1 cellular context compared by ENCODE assay signal in genomic region chr6:16286151-16286522, GRCh38.
TF ChIP-seq lines count a peak whose summit lies in the region.

No MANE protein-coding gene starts in this region.

TF ChIP-seq in HepG2, 621 proteins besides CTCF, POLR2A, EP300 and RAD21 (continued from another document and continues in another):
- TF ChIP-seq, protein P1, sequence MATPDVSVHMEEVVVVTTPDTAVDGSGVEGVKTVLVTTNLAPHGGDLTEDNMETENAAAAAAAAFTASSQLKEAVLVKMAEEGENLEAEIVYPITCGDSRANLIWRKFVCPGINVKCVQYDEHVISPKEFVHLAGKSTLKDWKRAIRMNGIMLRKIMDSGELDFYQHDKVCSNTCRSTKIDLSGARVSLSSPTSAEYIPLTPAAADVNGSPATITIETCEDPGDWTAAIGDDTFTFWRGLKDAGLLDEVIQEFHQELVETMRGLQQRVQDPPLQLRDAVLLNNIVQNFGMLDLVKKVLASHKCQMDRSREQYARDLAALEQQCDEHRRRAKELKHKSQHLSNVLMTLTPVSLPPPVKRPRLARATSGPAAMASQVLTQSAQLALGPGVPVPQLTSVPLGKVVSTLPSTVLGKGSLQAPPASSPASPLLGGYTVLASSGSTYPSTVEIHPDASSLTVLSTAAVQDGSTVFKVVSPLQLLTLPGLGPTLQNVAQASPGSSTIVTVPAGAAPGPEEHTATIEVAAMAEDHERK (CRISPR knock-in tag; IDR thresholded peaks at IDR 0.05; ENCODE audit: low read depth) = no peak
- TF ChIP-seq, protein P2, sequence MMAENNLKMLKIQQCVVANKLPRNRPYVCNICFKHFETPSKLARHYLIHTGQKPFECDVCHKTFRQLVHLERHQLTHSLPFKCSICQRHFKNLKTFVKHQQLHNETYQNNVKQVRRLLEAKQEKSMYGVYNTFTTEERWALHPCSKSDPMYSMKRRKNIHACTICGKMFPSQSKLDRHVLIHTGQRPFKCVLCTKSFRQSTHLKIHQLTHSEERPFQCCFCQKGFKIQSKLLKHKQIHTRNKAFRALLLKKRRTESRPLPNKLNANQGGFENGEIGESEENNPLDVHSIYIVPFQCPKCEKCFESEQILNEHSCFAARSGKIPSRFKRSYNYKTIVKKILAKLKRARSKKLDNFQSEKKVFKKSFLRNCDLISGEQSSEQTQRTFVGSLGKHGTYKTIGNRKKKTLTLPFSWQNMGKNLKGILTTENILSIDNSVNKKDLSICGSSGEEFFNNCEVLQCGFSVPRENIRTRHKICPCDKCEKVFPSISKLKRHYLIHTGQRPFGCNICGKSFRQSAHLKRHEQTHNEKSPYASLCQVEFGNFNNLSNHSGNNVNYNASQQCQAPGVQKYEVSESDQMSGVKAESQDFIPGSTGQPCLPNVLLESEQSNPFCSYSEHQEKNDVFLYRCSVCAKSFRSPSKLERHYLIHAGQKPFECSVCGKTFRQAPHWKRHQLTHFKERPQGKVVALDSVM (CRISPR knock-in tag; IDR thresholded peaks at IDR 0.05) = no peak
- no peak for TF ChIP-seq ZNF343 (CRISPR knock-in tag; IDR thresholded peaks at IDR 0.05)
- 0 out of 2 replicates have a peak, but pooled peaks have one; percentile 24 for TF ChIP-seq FOXO1 (CRISPR knock-in tag; IDR thresholded peaks at IDR 0.05)
- no peak for TF ChIP-seq ZNF878 (CRISPR knock-in tag; IDR thresholded peaks at IDR 0.05)
- no peak for TF ChIP-seq ZNF256 (CRISPR knock-in tag; conservative IDR thresholded peaks at IDR 0.05)
- peak; percentile 25; the same call in 1 of the 2 replicates for TF ChIP-seq ZBTB25 (CRISPR knock-in tag; IDR thresholded peaks at IDR 0.05)
- TF ChIP-seq ELF1 (CRISPR knock-in tag; IDR thresholded peaks at IDR 0.05) = peak; percentile 25; the same call in 1 of the 2 replicates
- no peak for TF ChIP-seq HNRNPH1 (optimal IDR thresholded peaks at IDR 0.05; ENCODE audit: low read depth, low read length)
- TF ChIP-seq RFX3 (CRISPR knock-in tag; IDR thresholded peaks at IDR 0.05) = no peak
- no peak for TF ChIP-seq TSC22D2 (CRISPR knock-in tag; IDR thresholded peaks at IDR 0.05; ENCODE audit: borderline replicate concordance)
- 0 out of 2 replicates have a peak, but pooled peaks have one; percentile 32 for TF ChIP-seq POGZ (CRISPR knock-in tag; IDR thresholded peaks at IDR 0.05)
- TF ChIP-seq, protein P3, sequence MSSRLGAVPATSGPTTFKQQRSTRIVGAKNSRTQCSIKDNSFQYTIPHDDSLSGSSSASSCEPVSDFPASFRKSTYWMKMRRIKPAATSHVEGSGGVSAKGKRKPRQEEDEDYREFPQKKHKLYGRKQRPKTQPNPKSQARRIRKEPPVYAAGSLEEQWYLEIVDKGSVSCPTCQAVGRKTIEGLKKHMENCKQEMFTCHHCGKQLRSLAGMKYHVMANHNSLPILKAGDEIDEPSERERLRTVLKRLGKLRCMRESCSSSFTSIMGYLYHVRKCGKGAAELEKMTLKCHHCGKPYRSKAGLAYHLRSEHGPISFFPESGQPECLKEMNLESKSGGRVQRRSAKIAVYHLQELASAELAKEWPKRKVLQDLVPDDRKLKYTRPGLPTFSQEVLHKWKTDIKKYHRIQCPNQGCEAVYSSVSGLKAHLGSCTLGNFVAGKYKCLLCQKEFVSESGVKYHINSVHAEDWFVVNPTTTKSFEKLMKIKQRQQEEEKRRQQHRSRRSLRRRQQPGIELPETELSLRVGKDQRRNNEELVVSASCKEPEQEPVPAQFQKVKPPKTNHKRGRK (CRISPR knock-in tag; IDR thresholded peaks at IDR 0.05) = 0 out of 2 replicates have a peak, but pooled peaks have one; percentile 39
- no peak for TF ChIP-seq ZNF549 (CRISPR knock-in tag; IDR thresholded peaks at IDR 0.05)
- TF ChIP-seq ZNF3 (CRISPR knock-in tag; IDR thresholded peaks at IDR 0.05) = no peak
- no peak for TF ChIP-seq ZFP90 (CRISPR knock-in tag; IDR thresholded peaks at IDR 0.05; ENCODE audit: borderline replicate concordance)
- no peak for TF ChIP-seq SETDB1 (CRISPR knock-in tag; IDR thresholded peaks at IDR 0.05; ENCODE audit: borderline replicate concordance)
- TF ChIP-seq, protein P4, sequence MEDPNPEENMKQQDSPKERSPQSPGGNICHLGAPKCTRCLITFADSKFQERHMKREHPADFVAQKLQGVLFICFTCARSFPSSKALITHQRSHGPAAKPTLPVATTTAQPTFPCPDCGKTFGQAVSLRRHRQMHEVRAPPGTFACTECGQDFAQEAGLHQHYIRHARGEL (CRISPR knock-in tag; IDR thresholded peaks at IDR 0.05) = no peak
- TF ChIP-seq, protein P5, sequence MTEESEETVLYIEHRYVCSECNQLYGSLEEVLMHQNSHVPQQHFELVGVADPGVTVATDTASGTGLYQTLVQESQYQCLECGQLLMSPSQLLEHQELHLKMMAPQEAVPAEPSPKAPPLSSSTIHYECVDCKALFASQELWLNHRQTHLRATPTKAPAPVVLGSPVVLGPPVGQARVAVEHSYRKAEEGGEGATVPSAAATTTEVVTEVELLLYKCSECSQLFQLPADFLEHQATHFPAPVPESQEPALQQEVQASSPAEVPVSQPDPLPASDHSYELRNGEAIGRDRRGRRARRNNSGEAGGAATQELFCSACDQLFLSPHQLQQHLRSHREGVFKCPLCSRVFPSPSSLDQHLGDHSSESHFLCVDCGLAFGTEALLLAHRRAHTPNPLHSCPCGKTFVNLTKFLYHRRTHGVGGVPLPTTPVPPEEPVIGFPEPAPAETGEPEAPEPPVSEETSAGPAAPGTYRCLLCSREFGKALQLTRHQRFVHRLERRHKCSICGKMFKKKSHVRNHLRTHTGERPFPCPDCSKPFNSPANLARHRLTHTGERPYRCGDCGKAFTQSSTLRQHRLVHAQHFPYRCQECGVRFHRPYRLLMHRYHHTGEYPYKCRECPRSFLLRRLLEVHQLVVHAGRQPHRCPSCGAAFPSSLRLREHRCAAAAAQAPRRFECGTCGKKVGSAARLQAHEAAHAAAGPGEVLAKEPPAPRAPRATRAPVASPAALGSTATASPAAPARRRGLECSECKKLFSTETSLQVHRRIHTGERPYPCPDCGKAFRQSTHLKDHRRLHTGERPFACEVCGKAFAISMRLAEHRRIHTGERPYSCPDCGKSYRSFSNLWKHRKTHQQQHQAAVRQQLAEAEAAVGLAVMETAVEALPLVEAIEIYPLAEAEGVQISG (CRISPR knock-in tag; IDR thresholded peaks at IDR 0.05) = peak; percentile 44; the same call in 1 of the 2 replicates
- TF ChIP-seq SMYD3 (CRISPR knock-in tag; IDR thresholded peaks at IDR 0.05) = no peak
- TF ChIP-seq ZFP91 (CRISPR knock-in tag; IDR thresholded peaks at IDR 0.05; ENCODE audit: borderline replicate concordance) = peak; percentile 58; the same call in 1 of the 2 replicates
- TF ChIP-seq, protein P6, sequence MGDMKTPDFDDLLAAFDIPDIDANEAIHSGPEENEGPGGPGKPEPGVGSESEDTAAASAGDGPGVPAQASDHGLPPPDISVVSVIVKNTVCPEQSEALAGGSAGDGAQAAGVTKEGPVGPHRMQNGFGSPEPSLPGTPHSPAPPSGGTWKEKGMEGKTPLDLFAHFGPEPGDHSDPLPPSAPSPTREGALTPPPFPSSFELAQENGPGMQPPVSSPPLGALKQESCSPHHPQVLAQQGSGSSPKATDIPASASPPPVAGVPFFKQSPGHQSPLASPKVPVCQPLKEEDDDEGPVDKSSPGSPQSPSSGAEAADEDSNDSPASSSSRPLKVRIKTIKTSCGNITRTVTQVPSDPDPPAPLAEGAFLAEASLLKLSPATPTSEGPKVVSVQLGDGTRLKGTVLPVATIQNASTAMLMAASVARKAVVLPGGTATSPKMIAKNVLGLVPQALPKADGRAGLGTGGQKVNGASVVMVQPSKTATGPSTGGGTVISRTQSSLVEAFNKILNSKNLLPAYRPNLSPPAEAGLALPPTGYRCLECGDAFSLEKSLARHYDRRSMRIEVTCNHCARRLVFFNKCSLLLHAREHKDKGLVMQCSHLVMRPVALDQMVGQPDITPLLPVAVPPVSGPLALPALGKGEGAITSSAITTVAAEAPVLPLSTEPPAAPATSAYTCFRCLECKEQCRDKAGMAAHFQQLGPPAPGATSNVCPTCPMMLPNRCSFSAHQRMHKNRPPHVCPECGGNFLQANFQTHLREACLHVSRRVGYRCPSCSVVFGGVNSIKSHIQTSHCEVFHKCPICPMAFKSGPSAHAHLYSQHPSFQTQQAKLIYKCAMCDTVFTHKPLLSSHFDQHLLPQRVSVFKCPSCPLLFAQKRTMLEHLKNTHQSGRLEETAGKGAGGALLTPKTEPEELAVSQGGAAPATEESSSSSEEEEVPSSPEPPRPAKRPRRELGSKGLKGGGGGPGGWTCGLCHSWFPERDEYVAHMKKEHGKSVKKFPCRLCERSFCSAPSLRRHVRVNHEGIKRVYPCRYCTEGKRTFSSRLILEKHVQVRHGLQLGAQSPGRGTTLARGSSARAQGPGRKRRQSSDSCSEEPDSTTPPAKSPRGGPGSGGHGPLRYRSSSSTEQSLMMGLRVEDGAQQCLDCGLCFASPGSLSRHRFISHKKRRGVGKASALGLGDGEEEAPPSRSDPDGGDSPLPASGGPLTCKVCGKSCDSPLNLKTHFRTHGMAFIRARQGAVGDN (CRISPR knock-in tag; IDR thresholded peaks at IDR 0.05) = peak; percentile 35
- no peak for TF ChIP-seq RBM39 (IDR thresholded peaks at IDR 0.05; ENCODE audit: low read depth, low read length, poor library complexity, severe bottlenecking)
- TF ChIP-seq ZNF326 (CRISPR knock-in tag; IDR thresholded peaks at IDR 0.05; ENCODE audit: borderline replicate concordance) = no peak
- TF ChIP-seq ZBTB7A (CRISPR knock-in tag; IDR thresholded peaks at IDR 0.05) = no peak
- TF ChIP-seq ZNF501 (CRISPR knock-in tag; IDR thresholded peaks at IDR 0.05) = peak; percentile 52; the same call in 1 of the 2 replicates
- no peak for TF ChIP-seq DNMT3B (CRISPR knock-in tag; conservative IDR thresholded peaks at IDR 0.05)
- no peak for TF ChIP-seq JUNB (CRISPR knock-in tag; IDR thresholded peaks at IDR 0.05; ENCODE audit: borderline replicate concordance)
- TF ChIP-seq ZNF773 (CRISPR knock-in tag; IDR thresholded peaks at IDR 0.05; ENCODE audit: borderline replicate concordance) = no peak
- no peak for TF ChIP-seq EHMT2 (IDR thresholded peaks at IDR 0.05; ENCODE audit: borderline replicate concordance, low read depth, low read length)
- TF ChIP-seq MXD3 (CRISPR knock-in tag; IDR thresholded peaks at IDR 0.05) = 0 out of 2 replicates have a peak, but pooled peaks have one; percentile 39
- no peak for TF ChIP-seq SAFB2 (CRISPR knock-in tag; IDR thresholded peaks at IDR 0.05; ENCODE audit: borderline replicate concordance, low read depth)
- TF ChIP-seq ZNF577 (CRISPR knock-in tag; IDR thresholded peaks at IDR 0.05; ENCODE audit: borderline replicate concordance, low read depth) = no peak
- TF ChIP-seq SPEN (CRISPR knock-in tag; IDR thresholded peaks at IDR 0.05; ENCODE audit: low read depth) = no peak
- TF ChIP-seq, protein P7, sequence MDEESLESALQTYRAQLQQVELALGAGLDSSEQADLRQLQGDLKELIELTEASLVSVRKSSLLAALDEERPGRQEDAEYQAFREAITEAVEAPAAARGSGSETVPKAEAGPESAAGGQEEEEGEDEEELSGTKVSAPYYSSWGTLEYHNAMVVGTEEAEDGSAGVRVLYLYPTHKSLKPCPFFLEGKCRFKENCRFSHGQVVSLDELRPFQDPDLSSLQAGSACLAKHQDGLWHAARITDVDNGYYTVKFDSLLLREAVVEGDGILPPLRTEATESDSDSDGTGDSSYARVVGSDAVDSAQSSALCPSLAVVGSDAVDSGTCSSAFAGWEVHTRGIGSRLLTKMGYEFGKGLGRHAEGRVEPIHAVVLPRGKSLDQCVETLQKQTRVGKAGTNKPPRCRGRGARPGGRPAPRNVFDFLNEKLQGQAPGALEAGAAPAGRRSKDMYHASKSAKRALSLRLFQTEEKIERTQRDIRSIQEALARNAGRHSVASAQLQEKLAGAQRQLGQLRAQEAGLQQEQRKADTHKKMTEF (CRISPR knock-in tag; IDR thresholded peaks at IDR 0.05) = 0 out of 2 replicates have a peak, but pooled peaks have one; percentile 40
- TF ChIP-seq ZNF75D (CRISPR knock-in tag; IDR thresholded peaks at IDR 0.05; ENCODE audit: borderline replicate concordance) = no peak
- no peak for TF ChIP-seq KDM6A (CRISPR knock-in tag; IDR thresholded peaks at IDR 0.05; ENCODE audit: low read depth)
- TF ChIP-seq AKAP8 (CRISPR knock-in tag; IDR thresholded peaks at IDR 0.05) = no peak
- TF ChIP-seq, protein P8, sequence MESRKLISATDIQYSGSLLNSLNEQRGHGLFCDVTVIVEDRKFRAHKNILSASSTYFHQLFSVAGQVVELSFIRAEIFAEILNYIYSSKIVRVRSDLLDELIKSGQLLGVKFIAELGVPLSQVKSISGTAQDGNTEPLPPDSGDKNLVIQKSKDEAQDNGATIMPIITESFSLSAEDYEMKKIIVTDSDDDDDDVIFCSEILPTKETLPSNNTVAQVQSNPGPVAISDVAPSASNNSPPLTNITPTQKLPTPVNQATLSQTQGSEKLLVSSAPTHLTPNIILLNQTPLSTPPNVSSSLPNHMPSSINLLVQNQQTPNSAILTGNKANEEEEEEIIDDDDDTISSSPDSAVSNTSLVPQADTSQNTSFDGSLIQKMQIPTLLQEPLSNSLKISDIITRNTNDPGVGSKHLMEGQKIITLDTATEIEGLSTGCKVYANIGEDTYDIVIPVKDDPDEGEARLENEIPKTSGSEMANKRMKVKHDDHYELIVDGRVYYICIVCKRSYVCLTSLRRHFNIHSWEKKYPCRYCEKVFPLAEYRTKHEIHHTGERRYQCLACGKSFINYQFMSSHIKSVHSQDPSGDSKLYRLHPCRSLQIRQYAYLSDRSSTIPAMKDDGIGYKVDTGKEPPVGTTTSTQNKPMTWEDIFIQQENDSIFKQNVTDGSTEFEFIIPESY (CRISPR knock-in tag; IDR thresholded peaks at IDR 0.05) = no peak; the same call in 1 of the 2 replicates
- TF ChIP-seq MTF2 (CRISPR knock-in tag; IDR thresholded peaks at IDR 0.05; ENCODE audit: borderline replicate concordance) = 0 out of 2 replicates have a peak, but pooled peaks have one; percentile 35
- peak; percentile 31; the same call in 1 of the 2 replicates for TF ChIP-seq ZNF350 (CRISPR knock-in tag; IDR thresholded peaks at IDR 0.05; ENCODE audit: borderline replicate concordance, low read depth)
- 0 out of 2 replicates have a peak, but pooled peaks have one; percentile 30 for TF ChIP-seq ERF (CRISPR knock-in tag; IDR thresholded peaks at IDR 0.05)
